ENCODE assay signal across 1 cellular context in genomic region chr7:114934758-114935157, GRCh38.
TF ChIP-seq lines count a peak whose summit lies in the region.

No MANE protein-coding gene starts in this region.

TF ChIP-seq in SK-N-SH, 30 proteins besides CTCF, POLR2A, EP300 and RAD21:
- TF ChIP-seq FOXM1 (IDR thresholded peaks at IDR 0.05; ENCODE audit: low read depth) = no peak
- no peak for TF ChIP-seq FOXJ3 (CRISPR knock-in tag; IDR thresholded peaks at IDR 0.05)
- no peak for TF ChIP-seq MEF2A (IDR thresholded peaks at IDR 0.05; ENCODE audit: borderline replicate concordance, low read depth)
- no peak for TF ChIP-seq GATA2 (CRISPR knock-in tag; IDR thresholded peaks at IDR 0.05)
